33 cellular contexts compared by ENCODE assay signal in genomic region chr17:76929572-76929971, GRCh38.
"Had no signal": no experiment of that assay in that cellular context is flagged by ENCODE, and none has a peak within 500 bp of the region (broad histone marks: within the 10 kb centered on the region; RNA-seq: fewer than 3 reads in every experiment).

No MANE protein-coding gene starts in this region.

- H3K27ac ChIP-seq: cardiac muscle cell, SJCRH30, SK-N-MC had no signal

- H3K36me3 ChIP-seq: cardiac muscle cell, SJCRH30 had no signal

- H3K27me3 ChIP-seq: cardiac muscle cell had no signal

- H3K4me3 ChIP-seq: cardiac muscle cell, SJCRH30, SK-N-MC had no signal

- H3K4me1 ChIP-seq: SJCRH30 had no signal

- DNase-seq: activated CD4-positive, alpha-beta memory T cell treated with anti-CD3 and anti-CD28 coated beads, Interleukin-2, amount 10 ng/mL, durations not matched to agents 7 days and 5 days; activated CD4-positive, alpha-beta T cell treated with anti-CD3 and anti-CD28 coated beads for 36 hours; activated CD4-positive, alpha-beta T cell treated with anti-CD3 and anti-CD28 coated beads, Interleukin-2, amount 10 ng/mL, durations not matched to agents 7 days and 5 days; activated CD8-positive, alpha-beta memory T cell treated with anti-CD3 and anti-CD28 coated beads for 24 hours; activated CD8-positive, alpha-beta memory T cell treated with anti-CD3 and anti-CD28 coated beads, Interleukin-2, amount 10 ng/mL, durations not matched to agents 7 days and 5 days; activated CD8-positive, alpha-beta memory T cell treated with anti-CD3 and anti-CD28 coated beads, Interleukin-2, amount 50 U/mL, for 48 hours; activated effector memory CD4-positive, alpha-beta T cell treated with Interleukin-2 at 50 U/mL for 16 hours; activated naive CD4-positive, alpha-beta T cell treated with anti-CD3 and anti-CD28 coated beads, Interleukin-2, amount 10 ng/mL, durations not matched to agents 7 days and 5 days; activated T-cell treated with anti-CD3 and anti-CD28 coated beads, Interleukin-2, amount 50 U/mL, for 48 hours; amniotic stem cell; aorta; Kasumi-1; KG1; MM.1S; MV-4-11; NCI-H1092; NCI-H1436 treated with DMSO at 0.1 percent for 48 hours; NCI-H1694 treated with DMSO at 0.1 percent for 48 hours; NCI-H2029 treated with DMSO at 0.1 percent for 48 hours; NCI-H2107; NCI-H2171; NCI-H446; NCI-H510A treated with DMSO at 0.1 percent for 48 hours; NCI-H526 treated with DMSO at 0.1 percent for 48 hours; NCI-H774; SHP77; SJCRH30; T1000 had no signal

- H3K9me3 Mint-ChIP-seq: activated CD4-positive, alpha-beta memory T cell treated with anti-CD3 and anti-CD28 coated beads, Interleukin-2, amount 10 ng/mL, durations not matched to agents 7 days and 5 days; activated CD4-positive, alpha-beta T cell treated with anti-CD3 and anti-CD28 coated beads, Interleukin-2, amount 10 ng/mL, durations not matched to agents 7 days and 5 days; central memory CD8-positive, alpha-beta T cell; WTC11 had no signal

- H3K27me3 Mint-ChIP-seq: activated CD4-positive, alpha-beta T cell treated with anti-CD3 and anti-CD28 coated beads for 36 hours; activated CD4-positive, alpha-beta T cell treated with anti-CD3 and anti-CD28 coated beads, Interleukin-2, amount 10 ng/mL, durations not matched to agents 7 days and 5 days; activated naive CD8-positive, alpha-beta T cell had no signal

- H3K27ac Mint-ChIP-seq: activated CD4-positive, alpha-beta memory T cell treated with anti-CD3 and anti-CD28 coated beads, Interleukin-2, amount 10 ng/mL, durations not matched to agents 7 days and 5 days; activated CD4-positive, alpha-beta T cell treated with anti-CD3 and anti-CD28 coated beads for 36 hours; activated CD4-positive, alpha-beta T cell treated with anti-CD3 and anti-CD28 coated beads, Interleukin-2, amount 10 ng/mL, durations not matched to agents 7 days and 5 days; activated CD8-positive, alpha-beta memory T cell treated with anti-CD3 and anti-CD28 coated beads, Interleukin-2, amount 10 ng/mL, durations not matched to agents 7 days and 5 days; activated naive CD4-positive, alpha-beta T cell treated with anti-CD3 and anti-CD28 coated beads, Interleukin-2, amount 10 ng/mL, durations not matched to agents 7 days and 5 days; activated naive CD8-positive, alpha-beta T cell; WTC11 had no signal

- H3K36me3 Mint-ChIP-seq: activated CD8-positive, alpha-beta memory T cell treated with anti-CD3 and anti-CD28 coated beads, Interleukin-2, amount 10 ng/mL, durations not matched to agents 7 days and 5 days; activated naive CD4-positive, alpha-beta T cell treated with anti-CD3 and anti-CD28 coated beads, Interleukin-2, amount 10 ng/mL, durations not matched to agents 7 days and 5 days; activated naive CD8-positive, alpha-beta T cell; WTC11 had no signal

- H3K4me3 Mint-ChIP-seq: activated CD4-positive, alpha-beta memory T cell treated with anti-CD3 and anti-CD28 coated beads, Interleukin-2, amount 10 ng/mL, durations not matched to agents 7 days and 5 days; activated CD4-positive, alpha-beta T cell treated with anti-CD3 and anti-CD28 coated beads for 36 hours; activated CD4-positive, alpha-beta T cell treated with anti-CD3 and anti-CD28 coated beads, Interleukin-2, amount 10 ng/mL, durations not matched to agents 7 days and 5 days; activated CD8-positive, alpha-beta memory T cell treated with anti-CD3 and anti-CD28 coated beads, Interleukin-2, amount 10 ng/mL, durations not matched to agents 7 days and 5 days; activated naive CD4-positive, alpha-beta T cell treated with anti-CD3 and anti-CD28 coated beads, Interleukin-2, amount 10 ng/mL, durations not matched to agents 7 days and 5 days; activated naive CD8-positive, alpha-beta T cell; central memory CD8-positive, alpha-beta T cell; WTC11 had no signal

- H3K4me1 Mint-ChIP-seq: activated CD4-positive, alpha-beta memory T cell treated with anti-CD3 and anti-CD28 coated beads, Interleukin-2, amount 10 ng/mL, durations not matched to agents 7 days and 5 days; activated CD4-positive, alpha-beta T cell treated with anti-CD3 and anti-CD28 coated beads for 36 hours; activated CD4-positive, alpha-beta T cell treated with anti-CD3 and anti-CD28 coated beads, Interleukin-2, amount 10 ng/mL, durations not matched to agents 7 days and 5 days; activated CD8-positive, alpha-beta memory T cell treated with anti-CD3 and anti-CD28 coated beads, Interleukin-2, amount 10 ng/mL, durations not matched to agents 7 days and 5 days; activated naive CD4-positive, alpha-beta T cell treated with anti-CD3 and anti-CD28 coated beads, Interleukin-2, amount 10 ng/mL, durations not matched to agents 7 days and 5 days; central memory CD8-positive, alpha-beta T cell had no signal

- H3K9me3 ChIP-seq: SJCRH30 had no signal
